34 cellular contexts compared by ENCODE assay signal in the genomic region with DNA sequence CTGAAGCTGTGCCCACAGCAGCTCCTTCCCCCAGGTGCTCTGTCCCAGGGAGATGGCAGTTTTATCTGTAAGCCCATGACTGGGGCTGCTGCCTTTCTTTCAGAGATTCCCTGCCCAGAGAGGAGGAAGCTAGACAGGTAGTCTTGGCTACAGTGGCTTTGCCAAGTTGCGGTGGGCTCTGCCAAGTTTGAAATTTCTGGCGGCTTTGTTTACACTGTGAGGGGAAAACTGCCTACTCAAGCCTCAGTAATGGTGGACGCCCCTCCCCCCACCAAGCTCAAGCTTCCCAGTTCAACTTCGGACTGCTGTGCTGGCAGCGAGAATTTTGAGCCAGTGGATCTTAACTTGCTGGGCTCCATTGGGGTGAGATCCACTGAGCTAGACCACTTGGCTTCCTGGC.
"Had no signal": no experiment of that assay in that cellular context is flagged by ENCODE, and none has a peak within 500 bp of the region (broad histone marks: within the 10 kb centered on the region; RNA-seq: fewer than 3 reads in every experiment).

No MANE protein-coding gene starts in this region.

- H3K4me3 Mint-ChIP-seq: activated B cell treated with CpG ODN at 0.5 μM for 24 hours; activated CD4-positive, alpha-beta memory T cell treated with anti-CD3 and anti-CD28 coated beads for 36 hours; activated CD4-positive, alpha-beta T cell treated with anti-CD3 and anti-CD28 coated beads, Interleukin-2, amount 10 ng/mL, durations not matched to agents 24 days and 14 days; activated CD8-positive, alpha-beta T cell treated with anti-CD3 and anti-CD28 coated beads for 36 hours; activated naive CD4-positive, alpha-beta T cell treated with anti-CD3 and anti-CD28 coated beads, Interleukin-2, amount 10 ng/mL, durations not matched to agents 7 days and 5 days; activated naive CD4-positive, alpha-beta T cell treated with anti-CD3 and anti-CD28 coated beads, Interleukin-2, amount 50 U/mL, for 24 hours; activated naive CD8-positive, alpha-beta T cell; activated naive CD8-positive, alpha-beta T cell treated with anti-CD3 and anti-CD28 coated beads, Interleukin-2, amount 10 ng/mL, durations not matched to agents 7 days and 5 days; activated naive CD8-positive, alpha-beta T cell treated with anti-CD3 and anti-CD28 coated beads, Interleukin-2, amount 50 U/mL, for 24 hours; activated T-cell treated with anti-CD3 and anti-CD28 coated beads, Interleukin-2, amount 50 U/mL, for 4 hours; activated T-cell treated with anti-CD3 and anti-CD28 coated beads, Interleukin-2, amount 50 U/mL, for 72 hours; activated T-helper 1 cell treated with anti-CD3 and anti-CD28 coated beads, Interleukin-12 subunit alpha, Interleukin-12 subunit beta, Interleukin-2, Interleukin-4 antibody, amounts not matched to agents 30 ng/mL and 10 ng/mL and 1 ng/mL, durations not matched to agents 14 hours and 24 hours and 36 hours; activated T-helper 17 cell treated with anti-CD3 and anti-CD28 coated beads, Interleukin-2, amount 50 U/mL, for 72 hours; T-helper 1 cell treated with Interleukin-12 subunit alpha and Interleukin-12 subunit beta and Interleukin-4 antibody, amounts not matched to agents 30 μg/mL and 1 μg/mL, for 36 hours; T-helper 2 cell treated with Interferon-gamma antibody and Interleukin-4, amounts not matched to agents 5 μg/mL and 100 μg/mL, for 36 hours had no signal

- H3K4me3 ChIP-seq: ascending aorta, body of pancreas, breast epithelium had no signal

- H3K27ac ChIP-seq: ascending aorta, body of pancreas, brain microvascular endothelial cell, breast epithelium, VCaP had no signal

- H3K27me3 Mint-ChIP-seq: activated B cell treated with CpG ODN at 0.5 μM for 24 hours; activated CD4-positive, alpha-beta memory T cell treated with anti-CD3 and anti-CD28 coated beads for 36 hours; activated CD4-positive, alpha-beta T cell treated with anti-CD3 and anti-CD28 coated beads, Interleukin-2, amount 10 ng/mL, durations not matched to agents 24 days and 14 days; activated CD8-positive, alpha-beta T cell treated with anti-CD3 and anti-CD28 coated beads for 36 hours; activated naive CD4-positive, alpha-beta T cell treated with anti-CD3 and anti-CD28 coated beads, Interleukin-2, amount 10 ng/mL, durations not matched to agents 7 days and 5 days; activated naive CD4-positive, alpha-beta T cell treated with anti-CD3 and anti-CD28 coated beads, Interleukin-2, amount 50 U/mL, for 24 hours; activated naive CD8-positive, alpha-beta T cell; activated naive CD8-positive, alpha-beta T cell treated with anti-CD3 and anti-CD28 coated beads, Interleukin-2, amount 10 ng/mL, durations not matched to agents 7 days and 5 days; activated T-helper 17 cell treated with anti-CD3 and anti-CD28 coated beads, Interleukin-2, amount 50 U/mL, for 72 hours had no signal

- H3K27ac Mint-ChIP-seq: activated B cell treated with CpG ODN at 0.5 μM for 24 hours; activated CD4-positive, alpha-beta memory T cell treated with anti-CD3 and anti-CD28 coated beads for 36 hours; activated CD4-positive, alpha-beta T cell treated with anti-CD3 and anti-CD28 coated beads, Interleukin-2, amount 10 ng/mL, durations not matched to agents 24 days and 14 days; activated CD8-positive, alpha-beta T cell treated with anti-CD3 and anti-CD28 coated beads for 36 hours; activated naive CD4-positive, alpha-beta T cell treated with anti-CD3 and anti-CD28 coated beads, Interleukin-2, amount 10 ng/mL, durations not matched to agents 7 days and 5 days; activated naive CD4-positive, alpha-beta T cell treated with anti-CD3 and anti-CD28 coated beads, Interleukin-2, amount 50 U/mL, for 24 hours; activated naive CD8-positive, alpha-beta T cell; activated naive CD8-positive, alpha-beta T cell treated with anti-CD3 and anti-CD28 coated beads, Interleukin-2, amount 10 ng/mL, durations not matched to agents 7 days and 5 days; activated naive CD8-positive, alpha-beta T cell treated with anti-CD3 and anti-CD28 coated beads, Interleukin-2, amount 50 U/mL, for 24 hours; activated T-cell treated with anti-CD3 and anti-CD28 coated beads, Interleukin-2, amount 50 U/mL, for 72 hours; activated T-helper 1 cell treated with anti-CD3 and anti-CD28 coated beads, Interleukin-12 subunit alpha, Interleukin-12 subunit beta, Interleukin-2, Interleukin-4 antibody, amounts not matched to agents 30 ng/mL and 10 ng/mL and 1 ng/mL, durations not matched to agents 14 hours and 24 hours and 36 hours; activated T-helper 17 cell treated with anti-CD3 and anti-CD28 coated beads, Interleukin-2, amount 50 U/mL, for 72 hours; T-helper 1 cell treated with Interleukin-12 subunit alpha and Interleukin-12 subunit beta and Interleukin-4 antibody, amounts not matched to agents 30 μg/mL and 1 μg/mL, for 36 hours; T-helper 2 cell treated with Interferon-gamma antibody and Interleukin-4, amounts not matched to agents 5 μg/mL and 100 μg/mL, for 36 hours had no signal

- H3K27me3 ChIP-seq: ascending aorta, body of pancreas, brain microvascular endothelial cell, breast epithelium had no signal

- H3K36me3 ChIP-seq: brain microvascular endothelial cell, breast epithelium had no signal

- H3K9me3 Mint-ChIP-seq: activated CD4-positive, alpha-beta T cell treated with anti-CD3 and anti-CD28 coated beads, Interleukin-2, amount 10 ng/mL, durations not matched to agents 24 days and 14 days; activated T-cell treated with anti-CD3 and anti-CD28 coated beads, Interleukin-2, amount 50 U/mL, for 4 hours; T-helper 1 cell treated with Interleukin-12 subunit alpha and Interleukin-12 subunit beta and Interleukin-4 antibody, amounts not matched to agents 30 μg/mL and 1 μg/mL, for 36 hours had no signal

- H3K4me1 ChIP-seq: ascending aorta, body of pancreas, breast epithelium had no signal

- H3K36me3 Mint-ChIP-seq: activated CD4-positive, alpha-beta memory T cell treated with anti-CD3 and anti-CD28 coated beads for 36 hours; activated naive CD4-positive, alpha-beta T cell treated with anti-CD3 and anti-CD28 coated beads, Interleukin-2, amount 10 ng/mL, durations not matched to agents 7 days and 5 days; activated naive CD4-positive, alpha-beta T cell treated with anti-CD3 and anti-CD28 coated beads, Interleukin-2, amount 50 U/mL, for 24 hours; activated naive CD8-positive, alpha-beta T cell; activated naive CD8-positive, alpha-beta T cell treated with anti-CD3 and anti-CD28 coated beads, Interleukin-2, amount 10 ng/mL, durations not matched to agents 7 days and 5 days had no signal

- DNase-seq: activated B cell treated with CpG ODN at 0.5 μM for 24 hours; activated CD4-positive, alpha-beta memory T cell treated with anti-CD3 and anti-CD28 coated beads for 36 hours; activated CD4-positive, alpha-beta T cell treated with anti-CD3 and anti-CD28 coated beads for 4 hours; activated CD4-positive, alpha-beta T cell treated with anti-CD3 and anti-CD28 coated beads, Interleukin-2, amount 10 ng/mL, durations not matched to agents 24 days and 14 days; activated CD4-positive, alpha-beta T cell treated with anti-CD3 and anti-CD28 coated beads, Interleukin-2, amount 50 U/mL, for 1 hour; activated CD4-positive, alpha-beta T cell treated with anti-CD3 and anti-CD28 coated beads, Interleukin-2, amount 50 U/mL, for 4 hours; activated CD4-positive, CD25-positive, alpha-beta regulatory T cell treated with anti-CD3 and anti-CD28 coated beads, Interleukin-2, amount 50 U/mL, for 72 hours; activated CD8-positive, alpha-beta memory T cell treated with anti-CD3 and anti-CD28 coated beads, Interleukin-2, amount 50 U/mL, for 4 hours; activated CD8-positive, alpha-beta T cell treated with anti-CD3 and anti-CD28 coated beads for 36 hours; activated effector memory CD4-positive, alpha-beta T cell treated with anti-CD3 and anti-CD28 coated beads, Interleukin-2, amount 50 U/mL, for 16 hours; activated naive CD4-positive, alpha-beta T cell treated with anti-CD3 and anti-CD28 coated beads, Interleukin-2, amount 10 ng/mL, durations not matched to agents 7 days and 5 days; activated naive CD4-positive, alpha-beta T cell treated with Interleukin-2 at 50 U/mL for 16 hours; activated naive CD8-positive, alpha-beta T cell treated with anti-CD3 and anti-CD28 coated beads, Interleukin-2, amount 10 ng/mL, durations not matched to agents 7 days and 5 days; activated naive CD8-positive, alpha-beta T cell treated with anti-CD3 and anti-CD28 coated beads, Interleukin-2, amount 50 U/mL, for 24 hours; activated T-cell treated with anti-CD3 and anti-CD28 coated beads for 4 hours; activated T-cell treated with anti-CD3 and anti-CD28 coated beads, Interleukin-2, amount 50 U/mL, for 1 hour; activated T-cell treated with anti-CD3 and anti-CD28 coated beads, Interleukin-2, amount 50 U/mL, for 4 hours; activated T-cell treated with anti-CD3 and anti-CD28 coated beads, Interleukin-2, amount 50 U/mL, for 72 hours; amygdala; anterior cingulate cortex; body of pancreas; brain microvascular endothelial cell; central memory CD4-positive, alpha-beta T cell; T-helper 1 cell; T-helper 9 cell had no signal

- H3K4me1 Mint-ChIP-seq: activated B cell treated with CpG ODN at 0.5 μM for 24 hours; activated CD4-positive, alpha-beta T cell treated with anti-CD3 and anti-CD28 coated beads, Interleukin-2, amount 10 ng/mL, durations not matched to agents 24 days and 14 days; activated naive CD4-positive, alpha-beta T cell treated with anti-CD3 and anti-CD28 coated beads, Interleukin-2, amount 10 ng/mL, durations not matched to agents 7 days and 5 days; activated naive CD4-positive, alpha-beta T cell treated with anti-CD3 and anti-CD28 coated beads, Interleukin-2, amount 50 U/mL, for 24 hours; activated naive CD8-positive, alpha-beta T cell treated with anti-CD3 and anti-CD28 coated beads, Interleukin-2, amount 10 ng/mL, durations not matched to agents 7 days and 5 days; activated naive CD8-positive, alpha-beta T cell treated with anti-CD3 and anti-CD28 coated beads, Interleukin-2, amount 50 U/mL, for 24 hours; activated T-helper 17 cell treated with anti-CD3 and anti-CD28 coated beads, Interleukin-2, amount 50 U/mL, for 72 hours had no signal

- ATAC-seq: activated CD8-positive, alpha-beta T cell treated with anti-CD3 and anti-CD28 coated beads for 36 hours; activated naive CD8-positive, alpha-beta T cell treated with anti-CD3 and anti-CD28 coated beads, Interleukin-2, amount 50 U/mL, for 24 hours; activated T-cell treated with anti-CD3 and anti-CD28 coated beads, Interleukin-2, amount 50 U/mL, for 4 hours; activated T-cell treated with anti-CD3 and anti-CD28 coated beads, Interleukin-2, amount 50 U/mL, for 72 hours; activated T-helper 17 cell treated with anti-CD3 and anti-CD28 coated beads, Interleukin-2, amount 50 U/mL, for 72 hours; body of pancreas had no signal
